8 cellular contexts compared by ENCODE assay signal in the genomic region with DNA sequence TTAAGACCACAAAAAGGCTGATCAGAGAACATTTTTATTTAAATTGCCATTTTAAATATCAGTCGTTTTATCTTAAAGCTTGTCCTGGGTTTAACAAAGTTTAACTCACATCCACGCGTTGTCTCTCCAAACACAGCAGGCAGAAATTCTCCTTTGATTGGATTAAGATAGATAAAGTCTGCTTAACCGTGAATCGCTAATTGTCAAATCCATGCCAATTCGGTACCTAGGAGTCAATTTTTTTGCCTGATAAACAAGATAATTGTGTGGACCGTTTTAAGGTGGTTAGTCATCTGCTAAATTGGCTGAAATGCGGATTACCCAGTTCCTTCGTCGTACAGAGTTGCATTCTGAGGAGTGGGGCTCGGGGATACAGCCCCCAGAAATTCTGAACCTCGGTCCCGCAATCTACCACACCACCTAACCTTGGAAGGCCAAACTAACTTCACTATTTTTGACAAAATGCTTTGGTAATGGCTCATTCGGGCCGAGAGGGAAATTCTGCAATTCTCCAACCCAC. TPM values are rescaled to one million over a fixed set of nuclear protein-coding genes. Genes with fewer than 3 reads are reported as not detected.
DNase-seq lines count a peak whose midpoint lies in the region; ATAC-seq, FAIRE-seq and TF ChIP-seq lines count a peak whose summit lies in the region.

No MANE protein-coding gene starts in this region.

- H3K36me3 Mint-ChIP-seq in activated CD4-positive, alpha-beta T cell treated with anti-CD3 and anti-CD28 coated beads, Interleukin-2, amount 10 ng/mL, durations not matched to agents 24 days and 14 days (ENCODE audit: low read depth): peaks cover 33% of the 10 kb centered on the region
- peaks cover 41% of the 10 kb centered on the region for H3K36me3 Mint-ChIP-seq in activated CD8-positive, alpha-beta T cell treated with anti-CD3 and anti-CD28 coated beads for 36 hours (ENCODE audit: low read depth)
- H3K36me3 Mint-ChIP-seq in stimulated activated naive B cell treated with anti-CD40 and anti-IgM and Interleukin-4, amounts not matched to agents 10 μg/mL and 1 μg/mL and 100 μg/mL, for 72 hours: peaks cover 20 to 36% of the 10 kb centered on the region in 2 donors

- peaks cover 30% of the 10 kb centered on the region for H3K4me1 Mint-ChIP-seq in activated CD4-positive, alpha-beta T cell treated with anti-CD3 and anti-CD28 coated beads, Interleukin-2, amount 10 ng/mL, durations not matched to agents 24 days and 14 days
- H3K4me1 Mint-ChIP-seq in activated CD8-positive, alpha-beta T cell treated with anti-CD3 and anti-CD28 coated beads for 36 hours (ENCODE audit: low read depth): peaks cover 29% of the 10 kb centered on the region
- H3K4me1 Mint-ChIP-seq in stimulated activated naive B cell treated with anti-CD40 and anti-IgM and Interleukin-4, amounts not matched to agents 10 μg/mL and 1 μg/mL and 100 μg/mL, for 72 hours: peaks cover 13 to 23% of the 10 kb centered on the region in 2 donors

- DNase-seq in activated CD4-positive, alpha-beta T cell treated with anti-CD3 and anti-CD28 coated beads, Interleukin-2, amount 10 ng/mL, durations not matched to agents 24 days and 14 days: no peak
- DNase-seq in activated CD4-positive, alpha-beta T cell treated with anti-CD3 and anti-CD28 coated beads for 1 hour: no peak
- DNase-seq in activated CD8-positive, alpha-beta T cell treated with anti-CD3 and anti-CD28 coated beads for 36 hours: no peak
- no peak for DNase-seq in stimulated activated naive B cell treated with anti-CD40 and anti-IgM and Interleukin-4, amounts not matched to agents 10 μg/mL and 1 μg/mL and 100 μg/mL, for 72 hours
- DNase-seq in RCC 7860 (ENCODE audit: low spot score) (no peak), GM10248 (ENCODE audit: extremely low spot score) (no peak), kidney tubule cell (ENCODE audit: low spot score) (no peak)

- TF ChIP-seq CTCF in activated CD8-positive, alpha-beta T cell treated with anti-CD3 and anti-CD28 coated beads for 36 hours (IDR thresholded peaks at IDR 0.05): no peak
- TF ChIP-seq CTCF in GM10248 (IDR thresholded peaks at IDR 0.05; ENCODE audit: control extremely low read depth, extremely low read depth, low read depth, missing control alignments): no peak

- no peak for FAIRE-seq in RCC 7860 (lab: Jason Lieb, UNC)

- ATAC-seq in activated CD8-positive, alpha-beta T cell treated with anti-CD3 and anti-CD28 coated beads for 36 hours: no peak
- ATAC-seq in stimulated activated naive B cell treated with anti-CD40 and anti-IgM and Interleukin-4, amounts not matched to agents 10 μg/mL and 1 μg/mL and 100 μg/mL, for 72 hours (replicated peaks): peak in 1 of 2 donors; percentile 1

- POLR2A ChIA-PET in activated CD8-positive, alpha-beta T cell treated with anti-CD3 and anti-CD28 coated beads for 36 hours (lab: Charles Lee): interaction anchor here (1.1 to 3.1 kb wide), 4 partner anchors 10 to 68 kb away, joined by 4 to 14 read pairs (median 6); a partner anchor contains a TSS
- POLR2A ChIA-PET in GM10248 (lab: Yijun Ruan, JAX): no interaction called here

- H3K27ac Mint-ChIP-seq in activated CD4-positive, alpha-beta T cell treated with anti-CD3 and anti-CD28 coated beads, Interleukin-2, amount 10 ng/mL, durations not matched to agents 24 days and 14 days: peak overlapping the region; percentile 100
- H3K27ac Mint-ChIP-seq in activated CD8-positive, alpha-beta T cell treated with anti-CD3 and anti-CD28 coated beads for 36 hours: peak overlapping the region; percentile 100
- H3K27ac Mint-ChIP-seq in stimulated activated naive B cell treated with anti-CD40 and anti-IgM and Interleukin-4, amounts not matched to agents 10 μg/mL and 1 μg/mL and 100 μg/mL, for 72 hours: peak overlapping the region; percentile 100

- peak overlapping the region; percentile 94 for H3K4me3 ChIP-seq in iPS-11a (ENCODE audit: low read depth, low read length)

- peak overlapping the region; percentile 99 for H3K4me3 Mint-ChIP-seq in activated CD4-positive, alpha-beta T cell treated with anti-CD3 and anti-CD28 coated beads, Interleukin-2, amount 10 ng/mL, durations not matched to agents 24 days and 14 days
- peak overlapping the region; percentile 96 for H3K4me3 Mint-ChIP-seq in activated CD8-positive, alpha-beta T cell treated with anti-CD3 and anti-CD28 coated beads for 36 hours
- H3K4me3 Mint-ChIP-seq in stimulated activated naive B cell treated with anti-CD40 and anti-IgM and Interleukin-4, amounts not matched to agents 10 μg/mL and 1 μg/mL and 100 μg/mL, for 72 hours: peak overlapping the region; percentile 98 to 100

- peaks cover 19% of the 10 kb centered on the region for H3K27me3 Mint-ChIP-seq in activated CD4-positive, alpha-beta T cell treated with anti-CD3 and anti-CD28 coated beads, Interleukin-2, amount 10 ng/mL, durations not matched to agents 24 days and 14 days
- peaks cover 7% of the 10 kb centered on the region for H3K27me3 Mint-ChIP-seq in activated CD8-positive, alpha-beta T cell treated with anti-CD3 and anti-CD28 coated beads for 36 hours
- H3K27me3 Mint-ChIP-seq in stimulated activated naive B cell treated with anti-CD40 and anti-IgM and Interleukin-4, amounts not matched to agents 10 μg/mL and 1 μg/mL and 100 μg/mL, for 72 hours: peaks cover 11 to 16% of the 10 kb centered on the region in 2 donors

- no peaks in the 10 kb centered on the region for H3K9me3 Mint-ChIP-seq in activated CD4-positive, alpha-beta T cell treated with anti-CD3 and anti-CD28 coated beads, Interleukin-2, amount 10 ng/mL, durations not matched to agents 24 days and 14 days
- H3K9me3 Mint-ChIP-seq in activated CD8-positive, alpha-beta T cell treated with anti-CD3 and anti-CD28 coated beads for 36 hours: no peaks in the 10 kb centered on the region
- no peaks in the 10 kb centered on the region for H3K9me3 Mint-ChIP-seq in stimulated activated naive B cell treated with anti-CD40 and anti-IgM and Interleukin-4, amounts not matched to agents 10 μg/mL and 1 μg/mL and 100 μg/mL, for 72 hours

- intact Hi-C loops in activated CD4-positive, alpha-beta T cell treated with anti-CD3 and anti-CD28 coated beads, Interleukin-2, amount 10 ng/mL, durations not matched to agents 24 days and 14 days (cut with micrococcal nuclease): loop anchor here (1.0 to 10.0 kb wide), 4 partner anchors 21 to 1270 kb away; a partner anchor contains a TSS
- intact Hi-C loops in activated CD8-positive, alpha-beta T cell treated with anti-CD3 and anti-CD28 coated beads for 36 hours (cut with micrococcal nuclease): no loop called here

- CTCF ChIA-PET in activated CD8-positive, alpha-beta T cell treated with anti-CD3 and anti-CD28 coated beads for 36 hours (lab: Charles Lee): interaction anchor here (0.7 to 1.5 kb wide), 5 partner anchors 11 to 66 kb away, joined by 3 to 8 read pairs (median 4); no protein-coding TSS in a partner anchor
- CTCF ChIA-PET in GM10248 (lab: Yijun Ruan, JAX): interaction anchor here (1.5 kb wide), 1 partner anchor 69 kb away, joined by 4 read pairs; no protein-coding TSS in a partner anchor

RNA-seq across cellular contexts. Expression of a gene that starts 0.6 kb away (rescaled TPM):
- 960 and 998 TPM in 2 replicates for total RNA-seq in activated CD4-positive, alpha-beta T cell treated with anti-CD3 and anti-CD28 coated beads, Interleukin-2, amount 10 ng/mL, durations not matched to agents 24 days and 14 days
- 1,000 to 10,000 TPM; 1,122 to 1,184 TPM for total RNA-seq in activated CD8-positive, alpha-beta T cell treated with anti-CD3 and anti-CD28 coated beads for 36 hours

RNA-seq across cellular contexts. Expression of a gene that starts 49.0 kb away (rescaled TPM):
- 0.09 and 0.14 TPM in 2 replicates for total RNA-seq in activated CD4-positive, alpha-beta T cell treated with anti-CD3 and anti-CD28 coated beads, Interleukin-2, amount 10 ng/mL, durations not matched to agents 24 days and 14 days
- total RNA-seq in activated CD8-positive, alpha-beta T cell treated with anti-CD3 and anti-CD28 coated beads for 36 hours: 1 to 10 TPM in 1 of 2 experiments, under 1 TPM in 1; 0.99 to 1.5 TPM
